Comparison of ENCODE assay signal across 8 cellular contexts in the genomic region with DNA sequence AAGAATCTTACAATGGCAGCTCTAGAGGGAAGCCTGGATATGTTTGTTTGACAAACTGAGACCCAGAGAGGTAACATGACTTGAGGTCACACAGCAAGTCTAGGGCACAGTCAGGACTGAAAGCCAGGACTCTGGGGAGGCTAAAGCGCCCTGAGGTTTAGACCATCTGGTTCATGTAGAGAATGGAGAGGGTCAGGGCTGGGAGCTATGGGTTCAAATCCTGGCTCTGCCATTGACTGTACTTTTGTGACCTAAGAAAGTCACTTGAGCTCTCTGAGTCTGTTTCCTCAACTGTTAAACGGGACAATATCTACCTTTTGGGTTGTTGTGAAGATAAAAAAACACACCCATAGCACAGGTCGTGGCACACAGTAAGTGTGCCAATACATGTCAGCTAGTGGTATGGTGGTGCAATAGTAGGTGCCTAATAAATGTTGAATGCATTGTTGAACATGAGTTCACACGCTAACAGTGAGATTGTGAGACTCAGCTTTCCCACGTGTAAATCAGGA. TPM values are rescaled to one million over a fixed set of nuclear protein-coding genes. Genes with fewer than 3 reads are reported as not detected.
DNase-seq lines count a peak whose midpoint lies in the region; ATAC-seq and TF ChIP-seq lines count a peak whose summit lies in the region.

No MANE protein-coding gene starts in this region.

- H3K9me2 ChIP-seq in DOHH2 (replicated peaks; ENCODE audit: control insufficient read depth, low read length) = no peaks in the 10 kb centered on the region

- H3K36me3 ChIP-seq in DOHH2 (ENCODE audit: control insufficient read depth, low read length) (no peaks in the 10 kb centered on the region), SJCRH30 (no peaks in the 10 kb centered on the region), esophagus squamous epithelium (peaks cover 0 to 5% (median 0%) of the 10 kb centered on the region in 3 donors), rectal smooth muscle tissue (ENCODE audit: control insufficient read depth, insufficient read depth, low read length) (no peaks in the 10 kb centered on the region)

- no peaks in the 10 kb centered on the region for H3K79me2 ChIP-seq in DOHH2 (ENCODE audit: control insufficient read depth, low read length)

- H3K9ac ChIP-seq in rectal smooth muscle tissue (ENCODE audit: low read length) = peak overlapping the region; percentile 95

- H3K27ac ChIP-seq in DOHH2 (ENCODE audit: low read depth, low read length) (no peak overlapping the region), SJCRH30 (no peak overlapping the region), esophagus squamous epithelium (peak overlapping the region; percentile 93 to 100 (median 98)), rectal smooth muscle tissue (ENCODE audit: low read depth, low read length) (peak overlapping the region; percentile 100)

- TF ChIP-seq POLR2A in esophagus squamous epithelium (IDR thresholded peaks at IDR 0.05) = no peak

- peaks cover 12% of the 10 kb centered on the region for H3F3A ChIP-seq in DOHH2 (ENCODE audit: control insufficient read depth, insufficient read depth)

- H3K4me2 ChIP-seq in DOHH2 (ENCODE audit: low read length) = peak overlapping the region; percentile 97

- no peaks in the 10 kb centered on the region for H4K20me1 ChIP-seq in DOHH2 (ENCODE audit: control insufficient read depth, insufficient read depth, low read depth, low read length)

- no peak for DNase-seq in SJCRH30
- no peak for DNase-seq in esophagus squamous epithelium (lab: John Stamatoyannopoulos, UW)
- DNase-seq in mucosa of gallbladder (ENCODE audit: low spot score) = no peak
- no peak for DNase-seq in HUDEP-2 (lab: John Stamatoyannopoulos, UW; ENCODE audit: unreplicated experiment in 76 of 76)
- no peak for DNase-seq in Kasumi-1 (lab: John Stamatoyannopoulos, UW)

- TF ChIP-seq CTCF in DOHH2 (IDR thresholded peaks at IDR 0.05; ENCODE audit: low read depth, low read length, poor library complexity, severe bottlenecking) (no peak), esophagus squamous epithelium (IDR thresholded peaks at IDR 0.05) (no peak)

- peaks cover 20% of the 10 kb centered on the region for H3K4me1 ChIP-seq in DOHH2 (ENCODE audit: control insufficient read depth, low read length)
- H3K4me1 ChIP-seq in SJCRH30 = peaks cover 17% of the 10 kb centered on the region
- H3K4me1 ChIP-seq in esophagus squamous epithelium = peaks cover 10 to 41% (median 20%) of the 10 kb centered on the region in 3 donors
- peaks cover 10% of the 10 kb centered on the region for H3K4me1 ChIP-seq in rectal smooth muscle tissue (ENCODE audit: control insufficient read depth, insufficient read depth, low read length)

- H3K27me3 ChIP-seq in DOHH2 (ENCODE audit: control insufficient read depth, low read length) (peaks cover 13% of the 10 kb centered on the region), SJCRH30 (no peaks in the 10 kb centered on the region), esophagus squamous epithelium (no peaks in the 10 kb centered on the region), rectal smooth muscle tissue (ENCODE audit: control insufficient read depth, insufficient read depth, low read length) (no peaks in the 10 kb centered on the region)

- WGBS in esophagus squamous epithelium, 2 donors = 22 to 24% methylated on average over 5 of the region's 5 CpGs

- H3K9me3 ChIP-seq in DOHH2 (ENCODE audit: control insufficient read depth, insufficient read depth, low read length) (no peaks in the 10 kb centered on the region), SJCRH30 (replicated peaks) (no peaks in the 10 kb centered on the region), esophagus squamous epithelium (no peaks in the 10 kb centered on the region)

- ATAC-seq in GM18498 (IDR thresholded peaks at IDR 0.05; ENCODE audit: unreplicated experiment) = no peak

- H3K4me3 ChIP-seq in DOHH2 (ENCODE audit: low read length) (peak overlapping the region; percentile 85), SJCRH30 (peak overlapping the region; percentile 82), esophagus squamous epithelium (peak overlapping the region; percentile 76 to 91 (median 88)), rectal smooth muscle tissue (ENCODE audit: low read length) (peak overlapping the region; percentile 98)

- intact Hi-C loops in esophagus squamous epithelium (cut with DNase I) = no loop called here

RNA-seq across cellular contexts. Expression of a gene that starts 1.0 kb away (rescaled TPM):
- total RNA-seq in SJCRH30 (2014; rRNA removed; shearing (Covaris generic)) = 4.9 and 5.8 TPM in 2 replicates
- total RNA-seq in esophagus squamous epithelium (10 to 100 TPM; 11.8 to 40.8 (median 36.2) TPM), mucosa of gallbladder (59.1 TPM)

RNA-seq across cellular contexts. Expression of a gene that starts 26.2 kb away (rescaled TPM):
- 48.2 and 50.5 TPM in 2 replicates for total RNA-seq in SJCRH30 (2014; rRNA removed; shearing (Covaris generic))
- total RNA-seq in esophagus squamous epithelium (10 to 100 TPM; 14.8 to 27.1 (median 17.6) TPM), mucosa of gallbladder (19.1 TPM)

Comparison
In these comparisons a context has a peak if more than half of its experiments do, and no peak if none do; other contexts are left out.
1. H3K27ac ChIP-seq: peak in esophagus squamous epithelium (4 of 4) and rectal smooth muscle tissue (single experiment); none in DOHH2 (single experiment) and SJCRH30 (single experiment).
2. Peak in every context shown above with its lines, with median percentiles within 50 percentile points of each other: H3K4me3 ChIP-seq.